ENCODE assay signal across 1 cellular context in the genomic region with DNA sequence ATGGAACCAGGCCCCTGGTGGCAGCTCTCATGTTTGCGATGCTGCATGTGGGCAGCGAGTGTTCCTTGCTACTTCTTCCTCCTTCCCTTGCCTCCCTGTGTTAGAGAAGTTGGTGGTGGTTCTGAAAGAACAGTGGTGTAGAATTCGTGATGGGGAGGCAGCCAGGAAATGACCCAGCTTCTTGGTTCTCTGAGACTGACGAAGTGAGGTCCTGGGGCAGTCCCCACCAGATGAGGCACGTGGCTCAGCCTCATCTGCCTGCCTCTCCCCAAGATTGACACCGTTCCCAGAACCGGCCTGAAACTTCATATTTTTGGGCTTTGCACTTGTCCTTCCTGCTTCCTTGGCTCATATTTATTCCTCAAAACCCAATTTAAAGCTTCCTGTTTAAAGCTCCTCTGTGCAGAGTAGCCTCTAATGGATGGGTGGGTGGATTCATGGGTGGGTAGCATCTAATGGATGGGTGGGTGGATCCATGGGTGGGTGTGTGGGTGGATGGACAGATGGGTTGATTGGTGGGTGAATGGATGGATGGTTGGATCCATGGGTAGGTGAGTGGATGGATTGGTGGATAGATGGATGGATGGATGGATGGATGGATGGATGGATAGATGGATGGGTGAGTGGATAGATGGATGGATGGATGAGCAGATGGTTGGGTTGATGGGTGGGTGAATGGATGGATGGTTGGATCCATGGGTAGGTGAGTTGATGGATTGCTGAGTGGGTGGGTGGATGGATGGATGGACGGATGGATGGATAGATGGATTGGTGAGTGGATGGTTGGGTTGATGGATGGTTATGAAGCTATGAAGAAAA.
TF ChIP-seq lines count a peak whose summit lies in the region.

No MANE protein-coding gene starts in this region.

TF ChIP-seq in HCT116, 20 proteins besides CTCF, POLR2A, EP300 and RAD21:
- TF ChIP-seq YY1 (IDR thresholded peaks at IDR 0.05; ENCODE audit: extremely low read depth, insufficient replicate concordance, low read depth, low read length) (no peak), SP1 (IDR thresholded peaks at IDR 0.05; ENCODE audit: low read depth) (no peak), EGR1 (IDR thresholded peaks at IDR 0.05; ENCODE audit: low read depth) (no peak), ZNF274 (IDR thresholded peaks at IDR 0.05; ENCODE audit: low read depth, low read length) (no peak), TCF7L2 (IDR thresholded peaks at IDR 0.05; ENCODE audit: borderline replicate concordance, extremely low read depth, insufficient read depth, insufficient read length) (no peak), EZH2 (IDR thresholded peaks at IDR 0.05) (no peak), FOSL1 (IDR thresholded peaks at IDR 0.05; ENCODE audit: low read depth) (no peak), CEBPB (IDR thresholded peaks at IDR 0.05; ENCODE audit: low read depth) (no peak), JUND (IDR thresholded peaks at IDR 0.05) (no peak), POLR2AphosphoS5 (IDR thresholded peaks at IDR 0.05; ENCODE audit: low read depth, low read length) (no peak), CBX3 (IDR thresholded peaks at IDR 0.05; ENCODE audit: low read depth) (no peak), ZFX (IDR thresholded peaks at IDR 0.05) (no peak), SRF (IDR thresholded peaks at IDR 0.05; ENCODE audit: low read depth) (no peak), ELF1 (IDR thresholded peaks at IDR 0.05; ENCODE audit: borderline replicate concordance, low read depth) (no peak), EZH2phosphoT487 (IDR thresholded peaks at IDR 0.05; ENCODE audit: borderline replicate concordance) (no peak)
- TF ChIP-seq, protein P1, sequence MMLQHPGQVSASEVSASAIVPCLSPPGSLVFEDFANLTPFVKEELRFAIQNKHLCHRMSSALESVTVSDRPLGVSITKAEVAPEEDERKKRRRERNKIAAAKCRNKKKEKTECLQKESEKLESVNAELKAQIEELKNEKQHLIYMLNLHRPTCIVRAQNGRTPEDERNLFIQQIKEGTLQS (IDR thresholded peaks at IDR 0.05): no peak
- TF ChIP-seq, protein P2, sequence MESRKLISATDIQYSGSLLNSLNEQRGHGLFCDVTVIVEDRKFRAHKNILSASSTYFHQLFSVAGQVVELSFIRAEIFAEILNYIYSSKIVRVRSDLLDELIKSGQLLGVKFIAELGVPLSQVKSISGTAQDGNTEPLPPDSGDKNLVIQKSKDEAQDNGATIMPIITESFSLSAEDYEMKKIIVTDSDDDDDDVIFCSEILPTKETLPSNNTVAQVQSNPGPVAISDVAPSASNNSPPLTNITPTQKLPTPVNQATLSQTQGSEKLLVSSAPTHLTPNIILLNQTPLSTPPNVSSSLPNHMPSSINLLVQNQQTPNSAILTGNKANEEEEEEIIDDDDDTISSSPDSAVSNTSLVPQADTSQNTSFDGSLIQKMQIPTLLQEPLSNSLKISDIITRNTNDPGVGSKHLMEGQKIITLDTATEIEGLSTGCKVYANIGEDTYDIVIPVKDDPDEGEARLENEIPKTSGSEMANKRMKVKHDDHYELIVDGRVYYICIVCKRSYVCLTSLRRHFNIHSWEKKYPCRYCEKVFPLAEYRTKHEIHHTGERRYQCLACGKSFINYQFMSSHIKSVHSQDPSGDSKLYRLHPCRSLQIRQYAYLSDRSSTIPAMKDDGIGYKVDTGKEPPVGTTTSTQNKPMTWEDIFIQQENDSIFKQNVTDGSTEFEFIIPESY (IDR thresholded peaks at IDR 0.05; ENCODE audit: extremely low read depth, insufficient replicate concordance, low read length): no peak
- TF ChIP-seq, protein P3, sequence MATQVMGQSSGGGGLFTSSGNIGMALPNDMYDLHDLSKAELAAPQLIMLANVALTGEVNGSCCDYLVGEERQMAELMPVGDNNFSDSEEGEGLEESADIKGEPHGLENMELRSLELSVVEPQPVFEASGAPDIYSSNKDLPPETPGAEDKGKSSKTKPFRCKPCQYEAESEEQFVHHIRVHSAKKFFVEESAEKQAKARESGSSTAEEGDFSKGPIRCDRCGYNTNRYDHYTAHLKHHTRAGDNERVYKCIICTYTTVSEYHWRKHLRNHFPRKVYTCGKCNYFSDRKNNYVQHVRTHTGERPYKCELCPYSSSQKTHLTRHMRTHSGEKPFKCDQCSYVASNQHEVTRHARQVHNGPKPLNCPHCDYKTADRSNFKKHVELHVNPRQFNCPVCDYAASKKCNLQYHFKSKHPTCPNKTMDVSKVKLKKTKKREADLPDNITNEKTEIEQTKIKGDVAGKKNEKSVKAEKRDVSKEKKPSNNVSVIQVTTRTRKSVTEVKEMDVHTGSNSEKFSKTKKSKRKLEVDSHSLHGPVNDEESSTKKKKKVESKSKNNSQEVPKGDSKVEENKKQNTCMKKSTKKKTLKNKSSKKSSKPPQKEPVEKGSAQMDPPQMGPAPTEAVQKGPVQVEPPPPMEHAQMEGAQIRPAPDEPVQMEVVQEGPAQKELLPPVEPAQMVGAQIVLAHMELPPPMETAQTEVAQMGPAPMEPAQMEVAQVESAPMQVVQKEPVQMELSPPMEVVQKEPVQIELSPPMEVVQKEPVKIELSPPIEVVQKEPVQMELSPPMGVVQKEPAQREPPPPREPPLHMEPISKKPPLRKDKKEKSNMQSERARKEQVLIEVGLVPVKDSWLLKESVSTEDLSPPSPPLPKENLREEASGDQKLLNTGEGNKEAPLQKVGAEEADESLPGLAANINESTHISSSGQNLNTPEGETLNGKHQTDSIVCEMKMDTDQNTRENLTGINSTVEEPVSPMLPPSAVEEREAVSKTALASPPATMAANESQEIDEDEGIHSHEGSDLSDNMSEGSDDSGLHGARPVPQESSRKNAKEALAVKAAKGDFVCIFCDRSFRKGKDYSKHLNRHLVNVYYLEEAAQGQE (IDR thresholded peaks at IDR 0.05; ENCODE audit: low read depth): no peak
- TF ChIP-seq, protein P4, sequence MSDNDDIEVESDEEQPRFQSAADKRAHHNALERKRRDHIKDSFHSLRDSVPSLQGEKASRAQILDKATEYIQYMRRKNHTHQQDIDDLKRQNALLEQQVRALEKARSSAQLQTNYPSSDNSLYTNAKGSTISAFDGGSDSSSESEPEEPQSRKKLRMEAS (IDR thresholded peaks at IDR 0.05): no peak
